28 cellular contexts compared by ENCODE assay signal in genomic region chr13:29006359-29006850, GRCh38.
"Had no signal": no experiment of that assay in that cellular context is flagged by ENCODE, and none has a peak within 500 bp of the region (broad histone marks: within the 10 kb centered on the region; RNA-seq: fewer than 3 reads in every experiment).

No MANE protein-coding gene starts in this region.

- H3K27ac ChIP-seq: gastrocnemius medialis, heart right ventricle, left lung, lower lobe of right lung, neutrophil, pancreas, testis, tibial nerve, upper lobe of left lung had no signal

- H3K27ac Mint-ChIP-seq: effector memory CD8-positive, alpha-beta T cell; natural killer cell treated with Interleukin-12 subunit alpha and Interleukin-12 subunit beta and Interleukin-15 and Interleukin-18, amount 100 ng/mL, for 72 hours; stimulated activated effector memory CD8-positive, alpha-beta T cell treated with anti-CD3 and anti-CD28 coated beads, Interleukin-12 subunit alpha, Interleukin-12 subunit beta, amount 100 ng/mL, for 72 hours had no signal

- H3K4me3 ChIP-seq: gastrocnemius medialis, heart right ventricle, left lung, lower lobe of right lung, pancreas, smooth muscle cell, testis, tibial nerve, upper lobe of left lung had no signal

- ATAC-seq: effector memory CD8-positive, alpha-beta T cell; gastrocnemius medialis; left lung; lower lobe of right lung; natural killer cell treated with Interleukin-12 subunit alpha and Interleukin-12 subunit beta and Interleukin-15 and Interleukin-18, amount 100 ng/mL, for 72 hours; pancreas; sciatic nerve; stimulated activated effector memory CD8-positive, alpha-beta T cell treated with anti-CD3 and anti-CD28 coated beads, Interleukin-12 subunit alpha, Interleukin-12 subunit beta, amount 100 ng/mL, for 72 hours; stimulated activated naive CD8-positive, alpha-beta T cell treated with anti-CD3 and anti-CD28 coated beads, Interleukin-15, Interleukin-2, amounts not matched to agents 100 U/mL and 50 U/mL, for 24 hours had no signal

- H3K36me3 ChIP-seq: gastrocnemius medialis, heart right ventricle, left lung, lower lobe of right lung, neutrophil, pancreas, tibial nerve, upper lobe of left lung had no signal

- H3K9me3 Mint-ChIP-seq: effector memory CD8-positive, alpha-beta T cell; neural crest cell had no signal

- H3K4me1 ChIP-seq: gastrocnemius medialis, left lung, lower lobe of right lung, pancreas, testis, tibial nerve, upper lobe of left lung had no signal

- H3K27me3 Mint-ChIP-seq: natural killer cell treated with Interleukin-12 subunit alpha and Interleukin-12 subunit beta and Interleukin-15 and Interleukin-18, amount 100 ng/mL, for 72 hours had no signal

- DNase-seq: cerebellar nuclear complex; cortex of kidney; effector memory CD8-positive, alpha-beta T cell; foreskin fibroblast; gastrocnemius medialis; heart right ventricle; hippocampal formation; left cardiac atrium; left lung; lower lobe of right lung; pancreas; retina; stimulated activated CD4-positive, alpha-beta T cell treated with anti-CD3 and anti-CD28 coated beads, Interleukin-12 subunit alpha, Interleukin-12 subunit beta, amount 100 ng/mL, for 4 hours; stimulated activated CD4-positive, alpha-beta T cell treated with anti-CD3 and anti-CD28 coated beads, Interleukin-1b, Interleukin-23, amount 100 ng/mL, for 48 hours; stimulated activated CD4-positive, alpha-beta T cell treated with anti-CD3 and anti-CD28 coated beads, Interleukin-4, amount 100 ng/mL, for 1 hour; stimulated activated naive CD8-positive, alpha-beta T cell treated with anti-CD3 and anti-CD28 coated beads, Interleukin-15, Interleukin-2, amounts not matched to agents 100 U/mL and 50 U/mL, for 24 hours; substantia nigra; testis; upper lobe of left lung had no signal

- H3K4me1 Mint-ChIP-seq: neural crest cell; stimulated activated effector memory CD8-positive, alpha-beta T cell treated with anti-CD3 and anti-CD28 coated beads, Interleukin-12 subunit alpha, Interleukin-12 subunit beta, amount 100 ng/mL, for 72 hours had no signal

- H3K9me3 ChIP-seq: gastrocnemius medialis, heart right ventricle, left lung, lower lobe of right lung, neutrophil, pancreas, testis, upper lobe of left lung had no signal

- H3K4me3 Mint-ChIP-seq: effector memory CD8-positive, alpha-beta T cell; natural killer cell treated with Interleukin-12 subunit alpha and Interleukin-12 subunit beta and Interleukin-15 and Interleukin-18, amount 100 ng/mL, for 72 hours; neural crest cell; stimulated activated effector memory CD8-positive, alpha-beta T cell treated with anti-CD3 and anti-CD28 coated beads, Interleukin-12 subunit alpha, Interleukin-12 subunit beta, amount 100 ng/mL, for 72 hours had no signal

- H3K36me3 Mint-ChIP-seq: natural killer cell treated with Interleukin-12 subunit alpha and Interleukin-12 subunit beta and Interleukin-15 and Interleukin-18, amount 100 ng/mL, for 72 hours; stimulated activated effector memory CD8-positive, alpha-beta T cell treated with anti-CD3 and anti-CD28 coated beads, Interleukin-12 subunit alpha, Interleukin-12 subunit beta, amount 100 ng/mL, for 72 hours had no signal

- H3K27me3 ChIP-seq: gastrocnemius medialis, heart right ventricle, left lung, neutrophil, pancreas, testis, tibial nerve, upper lobe of left lung had no signal

- H3K4me2 ChIP-seq: smooth muscle cell had no signal

- FAIRE-seq: islet of Langerhans, pancreas, urothelium cell line had no signal
